8 cellular contexts compared by ENCODE assay signal in the genomic region with DNA sequence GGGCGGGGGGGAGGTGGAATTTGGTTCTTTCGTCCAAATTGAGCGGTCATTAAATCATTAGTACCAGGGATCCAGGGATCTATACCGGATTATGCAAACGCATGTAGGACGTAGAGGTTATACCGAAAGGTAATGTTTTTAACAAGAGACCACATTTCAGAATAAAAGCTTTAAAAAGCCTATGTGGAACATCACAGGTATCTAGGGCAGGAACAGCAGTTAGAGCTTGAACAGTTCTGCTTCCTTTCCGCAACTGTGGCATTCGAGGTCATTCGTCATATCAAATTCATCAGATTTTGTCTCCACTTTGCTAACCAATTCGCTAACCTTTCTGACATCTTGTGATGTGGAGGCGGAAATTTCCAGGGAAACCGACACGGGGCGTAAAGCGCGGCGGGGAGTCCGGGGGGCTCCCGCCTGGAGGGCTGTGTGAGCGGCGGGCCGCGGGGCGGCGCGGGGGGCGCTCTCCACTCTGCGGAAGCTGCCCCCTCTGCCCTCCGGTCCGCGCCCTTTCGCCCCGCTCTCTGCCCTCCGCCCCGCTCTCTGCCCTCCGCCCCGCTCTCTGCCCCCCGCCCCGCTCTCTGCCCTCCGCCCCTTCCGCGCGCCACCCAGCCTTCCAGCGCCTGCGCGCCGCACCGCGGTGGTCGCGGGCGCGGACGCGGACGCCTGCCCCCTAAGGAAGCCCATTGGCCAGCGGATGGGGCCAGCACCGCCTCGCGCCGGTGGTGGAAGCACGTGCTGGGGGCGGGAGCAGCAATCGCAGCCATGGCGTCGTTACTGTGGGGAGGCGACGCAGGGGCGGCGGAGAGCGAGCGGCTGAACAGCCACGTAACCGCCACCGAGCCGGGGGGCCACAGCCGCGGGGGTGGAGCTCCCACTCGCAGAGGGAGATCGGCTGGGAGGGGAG.
DNase-seq lines count a peak whose midpoint lies in the region; ATAC-seq and TF ChIP-seq lines count a peak whose summit lies in the region.

A gene (plus strand): TSS at position 756 of the 907 bp plus-strand sequence. CDS start 10 bp downstream, at position 766.

- ATAC-seq in SK-N-SH treated with all-trans-retinoic acid at 6 μM for 48 hours, result peak; percentile 32
- no peak for ATAC-seq in GM19452 (IDR thresholded peaks at IDR 0.05; ENCODE audit: unreplicated experiment)
- no peak for ATAC-seq in GM18498 (IDR thresholded peaks at IDR 0.05; ENCODE audit: unreplicated experiment)

- intact Hi-C loops in tibial artery (cut with DNase I; ENCODE audit: low total_unique reads), result no loop called here

- peaks cover 0 to 27% of the 10 kb centered on the region in 2 donors for H3K27me3 ChIP-seq in tibial artery

- no peak within 1 kb of the TSS for H3K27ac ChIP-seq in tibial artery

- H3K4me1 ChIP-seq in tibial artery, result peaks cover 0 to 24% (median 18%) of the 10 kb centered on the region in 4 donors

- TF ChIP-seq CTCF in tibial artery (IDR thresholded peaks at IDR 0.05), result no peak

- no peaks in the 10 kb centered on the region for H3K9me3 ChIP-seq in tibial artery

- DNase-seq in DMS153 (lab: John Stamatoyannopoulos, UW), result peak; percentile 26
- no peak for DNase-seq in DMS153 treated with DMSO at 0.1 percent for 48 hours (lab: John Stamatoyannopoulos, UW; ENCODE audit: unreplicated experiment)
- DNase-seq in ecto neural progenitor cell (ENCODE audit: low spot score), result peak; percentile 83
- peak; percentile 46 for DNase-seq in midbrain (lab: John Stamatoyannopoulos, UW)
- DNase-seq in tibial artery, result no peak

- peak within 1 kb of the TSS; percentile 54 to 62 for H3K4me3 ChIP-seq in tibial artery

- H3K36me3 ChIP-seq in tibial artery, result peaks cover 8 to 15% (median 12%) of the 10 kb centered on the region in 3 donors

TF ChIP-seq in SK-N-SH treated with all-trans-retinoic acid at 6 μM for 48 hours, 23 proteins besides CTCF, POLR2A, EP300 and RAD21:
- TF ChIP-seq CSDC2 (CRISPR knock-in tag; IDR thresholded peaks at IDR 0.05), result no peak
- TF ChIP-seq, protein P1, sequence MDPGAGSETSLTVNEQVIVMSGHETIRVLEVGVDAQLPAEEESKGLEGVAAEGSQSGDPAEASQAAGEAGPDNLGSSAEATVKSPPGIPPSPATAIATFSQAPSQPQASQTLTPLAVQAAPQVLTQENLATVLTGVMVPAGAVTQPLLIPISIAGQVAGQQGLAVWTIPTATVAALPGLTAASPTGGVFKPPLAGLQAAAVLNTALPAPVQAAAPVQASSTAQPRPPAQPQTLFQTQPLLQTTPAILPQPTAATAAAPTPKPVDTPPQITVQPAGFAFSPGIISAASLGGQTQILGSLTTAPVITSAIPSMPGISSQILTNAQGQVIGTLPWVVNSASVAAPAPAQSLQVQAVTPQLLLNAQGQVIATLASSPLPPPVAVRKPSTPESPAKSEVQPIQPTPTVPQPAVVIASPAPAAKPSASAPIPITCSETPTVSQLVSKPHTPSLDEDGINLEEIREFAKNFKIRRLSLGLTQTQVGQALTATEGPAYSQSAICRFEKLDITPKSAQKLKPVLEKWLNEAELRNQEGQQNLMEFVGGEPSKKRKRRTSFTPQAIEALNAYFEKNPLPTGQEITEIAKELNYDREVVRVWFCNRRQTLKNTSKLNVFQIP (CRISPR knock-in tag; IDR thresholded peaks at IDR 0.05; ENCODE audit: borderline replicate concordance, low read depth), result no peak
- TF ChIP-seq, protein P2, sequence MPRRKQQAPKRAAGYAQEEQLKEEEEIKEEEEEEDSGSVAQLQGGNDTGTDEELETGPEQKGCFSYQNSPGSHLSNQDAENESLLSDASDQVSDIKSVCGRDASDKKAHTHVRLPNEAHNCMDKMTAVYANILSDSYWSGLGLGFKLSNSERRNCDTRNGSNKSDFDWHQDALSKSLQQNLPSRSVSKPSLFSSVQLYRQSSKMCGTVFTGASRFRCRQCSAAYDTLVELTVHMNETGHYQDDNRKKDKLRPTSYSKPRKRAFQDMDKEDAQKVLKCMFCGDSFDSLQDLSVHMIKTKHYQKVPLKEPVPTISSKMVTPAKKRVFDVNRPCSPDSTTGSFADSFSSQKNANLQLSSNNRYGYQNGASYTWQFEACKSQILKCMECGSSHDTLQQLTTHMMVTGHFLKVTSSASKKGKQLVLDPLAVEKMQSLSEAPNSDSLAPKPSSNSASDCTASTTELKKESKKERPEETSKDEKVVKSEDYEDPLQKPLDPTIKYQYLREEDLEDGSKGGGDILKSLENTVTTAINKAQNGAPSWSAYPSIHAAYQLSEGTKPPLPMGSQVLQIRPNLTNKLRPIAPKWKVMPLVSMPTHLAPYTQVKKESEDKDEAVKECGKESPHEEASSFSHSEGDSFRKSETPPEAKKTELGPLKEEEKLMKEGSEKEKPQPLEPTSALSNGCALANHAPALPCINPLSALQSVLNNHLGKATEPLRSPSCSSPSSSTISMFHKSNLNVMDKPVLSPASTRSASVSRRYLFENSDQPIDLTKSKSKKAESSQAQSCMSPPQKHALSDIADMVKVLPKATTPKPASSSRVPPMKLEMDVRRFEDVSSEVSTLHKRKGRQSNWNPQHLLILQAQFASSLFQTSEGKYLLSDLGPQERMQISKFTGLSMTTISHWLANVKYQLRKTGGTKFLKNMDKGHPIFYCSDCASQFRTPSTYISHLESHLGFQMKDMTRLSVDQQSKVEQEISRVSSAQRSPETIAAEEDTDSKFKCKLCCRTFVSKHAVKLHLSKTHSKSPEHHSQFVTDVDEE (CRISPR knock-in tag; IDR thresholded peaks at IDR 0.05), result 0 out of 2 replicates have a peak, but pooled peaks have one; percentile 28

Comparison
In these comparisons a context has a peak if more than half of its experiments do, and no peak if none do; other contexts are left out.
1. DNase-seq: peak in DMS153 (single experiment), ecto neural progenitor cell (single experiment) and midbrain (single experiment); none in DMS153 treated with DMSO at 0.1 percent for 48 hours (single experiment) and tibial artery (0 of 2).